In the genomic region with DNA sequence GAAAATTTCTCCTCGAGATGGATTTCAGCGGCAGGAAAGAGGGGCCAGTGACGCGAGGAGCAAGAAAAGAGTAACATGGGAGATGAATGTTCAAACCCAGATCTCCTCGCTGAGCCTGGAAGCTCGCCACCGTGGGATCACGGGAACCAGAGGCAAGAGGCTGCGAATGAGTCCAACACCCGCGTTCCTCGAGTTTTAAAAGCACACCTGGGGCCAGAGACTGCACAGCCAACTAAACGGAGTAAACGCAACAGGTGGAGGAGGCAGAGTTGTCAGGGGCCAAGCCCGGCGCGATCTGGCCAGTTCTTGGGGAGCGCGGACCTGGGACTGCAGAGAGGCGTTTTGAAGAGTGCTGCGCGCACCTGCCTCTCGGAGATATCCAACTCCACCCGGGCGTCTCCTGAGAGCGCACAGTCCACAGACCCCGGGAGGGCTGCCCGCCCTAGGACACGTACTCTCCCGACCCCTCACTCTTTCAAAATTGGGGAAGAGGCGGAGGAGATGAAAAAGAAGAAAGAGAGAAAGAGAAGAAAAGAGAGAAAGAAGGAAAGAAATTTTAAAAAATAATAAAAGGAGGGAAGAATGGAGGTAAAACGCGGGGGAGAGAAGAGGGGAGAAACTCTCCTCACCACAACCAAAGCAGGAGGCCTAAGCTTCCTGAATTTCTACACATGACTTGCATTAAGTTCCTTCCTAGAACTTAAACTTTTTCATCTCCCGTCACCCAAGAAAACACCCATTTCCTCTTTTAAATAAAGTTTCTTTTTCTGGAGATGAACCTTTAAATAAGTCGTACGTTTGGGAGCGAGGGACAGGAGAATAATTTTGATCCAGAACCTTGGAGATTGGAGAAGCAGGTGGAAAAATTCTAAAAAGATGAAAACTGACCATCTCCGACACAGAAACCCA, we compare ENCODE assay signal across 9 cellular contexts. TPM values are rescaled to one million over a fixed set of nuclear protein-coding genes. Genes with fewer than 3 reads are reported as not detected.
DNase-seq lines count a peak whose midpoint lies in the region; ATAC-seq and TF ChIP-seq lines count a peak whose summit lies in the region.
"Had no signal": no experiment of that assay in that cellular context is flagged by ENCODE, and none has a peak within 500 bp of the region (broad histone marks: within the 10 kb centered on the region; RNA-seq: fewer than 3 reads in every experiment).

No MANE protein-coding gene starts in this region.

- CTCF ChIA-PET in activated naive CD4-positive, alpha-beta T cell treated with anti-CD3 and anti-CD28 coated beads, Interleukin-2, amount 10 ng/mL, durations not matched to agents 7 days and 5 days (lab: Charles Lee) = interaction anchor here (1.3 to 1.5 kb wide), 2 partner anchors 10 to 14 kb away, joined by 4 read pairs; no protein-coding TSS in a partner anchor
- CTCF ChIA-PET in WTC11 (lab: Charles Lee) = interaction anchor here (1.2 to 1.6 kb wide), 3 partner anchors 13 to 278 kb away, joined by 3 to 5 read pairs (median 4); no protein-coding TSS in a partner anchor

- H3K27ac Mint-ChIP-seq in activated naive CD4-positive, alpha-beta T cell treated with anti-CD3 and anti-CD28 coated beads, Interleukin-2, amount 10 ng/mL, durations not matched to agents 7 days and 5 days = peak overlapping the region; percentile 80
- H3K27ac Mint-ChIP-seq in WTC11 (no peak overlapping the region), endothelial cell (ENCODE audit: unreplicated experiment) (no peak overlapping the region)

- no peak overlapping the region for H3K4me3 Mint-ChIP-seq in activated naive CD4-positive, alpha-beta T cell treated with anti-CD3 and anti-CD28 coated beads, Interleukin-2, amount 10 ng/mL, durations not matched to agents 7 days and 5 days
- H3K4me3 Mint-ChIP-seq in WTC11 (peak overlapping the region; percentile 47), endothelial cell (ENCODE audit: unreplicated experiment) (no peak overlapping the region)

- peaks cover 83 to 99% (median 92%) of the 10 kb centered on the region in 5 donors for H3K27me3 ChIP-seq in subcutaneous abdominal adipose tissue (ENCODE audit: control insufficient read depth in 5 of 5, insufficient read depth in 4 of 5, low read length in 5 of 5)

- H3K9ac ChIP-seq in subcutaneous abdominal adipose tissue (ENCODE audit: low read length in 5 of 5) = no peak overlapping the region

- H3K27me3 Mint-ChIP-seq in activated naive CD4-positive, alpha-beta T cell treated with anti-CD3 and anti-CD28 coated beads, Interleukin-2, amount 10 ng/mL, durations not matched to agents 7 days and 5 days = peaks cover 100% of the 10 kb centered on the region
- H3K27me3 Mint-ChIP-seq in WTC11 (ENCODE audit: low read depth) = peaks cover 100% of the 10 kb centered on the region
- peaks cover 61% of the 10 kb centered on the region for H3K27me3 Mint-ChIP-seq in endothelial cell (ENCODE audit: unreplicated experiment)

- H3K9me3 Mint-ChIP-seq in activated naive CD4-positive, alpha-beta T cell treated with anti-CD3 and anti-CD28 coated beads, Interleukin-2, amount 10 ng/mL, durations not matched to agents 7 days and 5 days = peaks cover 8% of the 10 kb centered on the region
- H3K9me3 Mint-ChIP-seq in WTC11 (no peaks in the 10 kb centered on the region), endothelial cell (ENCODE audit: unreplicated experiment) (no peaks in the 10 kb centered on the region)

- H3K4me1 ChIP-seq in subcutaneous abdominal adipose tissue (ENCODE audit: control insufficient read depth in 5 of 5, insufficient read depth in 5 of 5, low read length in 5 of 5) = peaks cover 0 to 57% (median 42%) of the 10 kb centered on the region in 5 donors

- ATAC-seq in WTC11 (no peak), GM18520 (IDR thresholded peaks at IDR 0.05; ENCODE audit: unreplicated experiment) (no peak)

- H3K4me1 Mint-ChIP-seq in activated naive CD4-positive, alpha-beta T cell treated with anti-CD3 and anti-CD28 coated beads, Interleukin-2, amount 10 ng/mL, durations not matched to agents 7 days and 5 days = peaks cover 34% of the 10 kb centered on the region
- H3K4me1 Mint-ChIP-seq in WTC11 = peaks cover 79% of the 10 kb centered on the region
- peaks cover 69% of the 10 kb centered on the region for H3K4me1 Mint-ChIP-seq in endothelial cell (ENCODE audit: unreplicated experiment)

- POLR2A ChIA-PET in WTC11 (lab: Charles Lee) = interaction anchor here (1.2 kb wide), 1 partner anchor 10 kb away, joined by 3 read pairs; no protein-coding TSS in a partner anchor

- no peak for DNase-seq in activated naive CD4-positive, alpha-beta T cell treated with anti-CD3 and anti-CD28 coated beads, Interleukin-2, amount 10 ng/mL, durations not matched to agents 7 days and 5 days
- DNase-seq in activated naive CD4-positive, alpha-beta T cell treated with anti-CD3 and anti-CD28 coated beads, Interleukin-2, amount 50 U/mL, for 16 hours = no peak
- DNase-seq in WTC11 (ENCODE audit: low spot score) (no peak), left kidney (ENCODE audit: low read depth, low spot score) (peak; percentile 24), endothelial cell (ENCODE audit: low spot score) (no peak), NCI-H2107 treated with DMSO at 0.1 percent for 48 hours (lab: John Stamatoyannopoulos, UW; ENCODE audit: unreplicated experiment) (no peak)
- DNase-seq: amniotic stem cell had no signal

- peaks cover 0 to 5% (median 0%) of the 10 kb centered on the region in 5 donors for H3K9me3 ChIP-seq in subcutaneous abdominal adipose tissue (ENCODE audit: control insufficient read depth in 5 of 5, low read length in 5 of 5)

- H3K4me3 ChIP-seq in subcutaneous abdominal adipose tissue (ENCODE audit: low read depth in 1 of 5, low read length in 5 of 5) = peak overlapping the region; percentile 1 to 75 (median 62)

- peaks cover 15% of the 10 kb centered on the region for H3K36me3 Mint-ChIP-seq in activated naive CD4-positive, alpha-beta T cell treated with anti-CD3 and anti-CD28 coated beads, Interleukin-2, amount 10 ng/mL, durations not matched to agents 7 days and 5 days
- no peaks in the 10 kb centered on the region for H3K36me3 Mint-ChIP-seq in WTC11
- peaks cover 8% of the 10 kb centered on the region for H3K36me3 Mint-ChIP-seq in endothelial cell (ENCODE audit: low read depth, unreplicated experiment)

- H3K36me3 ChIP-seq in subcutaneous abdominal adipose tissue (ENCODE audit: control insufficient read depth in 5 of 5, insufficient read depth in 5 of 5, low read length in 5 of 5) = no peaks in the 10 kb centered on the region

- H3K27ac ChIP-seq in subcutaneous abdominal adipose tissue (ENCODE audit: low read depth, low read length) = no peak overlapping the region

- TF ChIP-seq CTCF in WTC11 (IDR thresholded peaks at IDR 0.05) = no peak
- TF ChIP-seq CTCF in endothelial cell (IDR thresholded peaks at IDR 0.05; ENCODE audit: unreplicated experiment) = no peak

TF ChIP-seq in WTC11, 78 proteins besides CTCF, POLR2A, EP300 and RAD21:
- no peak for TF ChIP-seq ZBTB43 (CRISPR knock-in tag; IDR thresholded peaks at IDR 0.05)
- TF ChIP-seq FOXP1 (CRISPR knock-in tag; IDR thresholded peaks at IDR 0.05; ENCODE audit: borderline replicate concordance) = no peak
- TF ChIP-seq TEAD4 (CRISPR knock-in tag; IDR thresholded peaks at IDR 0.05) = no peak
- TF ChIP-seq ARID4B (CRISPR knock-in tag; IDR thresholded peaks at IDR 0.05; ENCODE audit: borderline replicate concordance) = no peak
TF ChIP-seq in WTC11: peak in this region for 0.

RNA-seq across cellular contexts. Expression of gene PAX3, which starts 5.3 kb away (rescaled TPM):
- total RNA-seq in WTC11 (2021) (not detected in 3 replicates), endothelial cell (ENCODE audit: unreplicated experiment) (16.5 TPM)

Comparison
In these comparisons a context has a peak if more than half of its experiments do, and no peak if none do; other contexts are left out.
1. RNA of gene PAX3, which starts 5.3 kb away (total RNA-seq): 16.5 TPM in endothelial cell (single experiment); not detected in WTC11; every median in the first group is over 10 times any median in the second.